20 cellular contexts compared by ENCODE assay signal in the genomic region with DNA sequence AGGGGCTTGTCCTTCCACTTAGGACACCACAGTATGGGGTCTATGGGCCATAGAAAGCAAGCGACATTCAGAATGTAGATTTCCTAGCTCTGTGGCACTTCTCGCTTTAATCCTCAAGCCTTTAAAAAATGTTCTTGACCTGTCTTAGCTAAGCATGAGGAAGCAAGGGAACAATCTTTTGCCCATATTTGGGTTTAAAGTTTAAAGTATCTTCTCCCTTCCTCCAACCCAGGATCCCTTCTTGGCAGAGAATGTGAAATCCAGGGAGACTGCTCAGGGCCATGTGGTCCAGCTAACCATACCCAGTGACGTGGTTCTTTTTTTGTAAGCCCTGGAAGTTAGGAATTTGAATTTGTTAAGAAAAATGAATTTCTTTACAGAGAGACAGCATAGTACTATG.
DNase-seq lines count a peak whose midpoint lies in the region; ATAC-seq and TF ChIP-seq lines count a peak whose summit lies in the region.
"Had no signal": no experiment of that assay in that cellular context is flagged by ENCODE, and none has a peak within 500 bp of the region (broad histone marks: within the 10 kb centered on the region; RNA-seq: fewer than 3 reads in every experiment).

No MANE protein-coding gene starts in this region.

- H3K4me1 Mint-ChIP-seq in H9: peaks cover 24 to 28% of the 10 kb centered on the region in 2 experiments
- H3K4me1 Mint-ChIP-seq in stimulated activated memory B cell treated with anti-CD40 and anti-IgM and Interleukin-4, amounts not matched to agents 10 μg/mL and 1 μg/mL and 100 μg/mL, for 72 hours: peaks cover 20% of the 10 kb centered on the region

- no peak overlapping the region for H3K9ac ChIP-seq in H9 (ENCODE audit: extremely low read depth, insufficient read length, low read length)
- H3K9ac ChIP-seq: KMS-11 had no signal

- peaks cover 8% of the 10 kb centered on the region for H3K4me1 ChIP-seq in H9 (ENCODE audit: insufficient read depth, low read length)

- no peak overlapping the region for H4K8ac ChIP-seq in H9 (replicated peaks; ENCODE audit: insufficient read length, low read depth, low read length)

- H3K27me3 ChIP-seq in H9 (ENCODE audit: insufficient read depth, low read length): no peaks in the 10 kb centered on the region
- H3K27me3 ChIP-seq: adrenal gland, neutrophil, uterus had no signal

- no peak overlapping the region for H4K91ac ChIP-seq in H9 (ENCODE audit: insufficient read length, low read depth, low read length)

- TF ChIP-seq CTCF in H9 (conservative IDR thresholded peaks at IDR 0.05) (no peak), omental fat pad (IDR thresholded peaks at IDR 0.05) (no peak)

- no CpG with 5 or more reads among the region's 3 CpGs for WGBS in H9 (ENCODE audit: extremely low coverage, insufficient read length, low lambda C conversion rate)

- no peaks in the 10 kb centered on the region for H4K20me1 ChIP-seq in H9 (ENCODE audit: control insufficient read depth, insufficient read depth, insufficient read length)

- DNase-seq in H9 (no peak), astrocyte of the hippocampus (ENCODE audit: low read depth, low spot score) (peak; percentile 88), hepatic stellate cell (ENCODE audit: low spot score) (peak; percentile 76), stromal cell of bone marrow (ENCODE audit: low read depth) (peak; percentile 80), omental fat pad (ENCODE audit: low spot score) (no peak)
- DNase-seq: activated CD4-positive, alpha-beta T cell treated with anti-CD3 and anti-CD28 coated beads, Interleukin-2, amount 50 U/mL, for 48 hours; activated T-cell treated with anti-CD3 and anti-CD28 coated beads, Interleukin-2, amount 50 U/mL, for 48 hours; adrenal gland; CD4-positive, alpha-beta memory T cell; mammary epithelial cell; NCI-H2227 treated with DMSO at 0.1 percent for 48 hours; SIG-M5; stimulated activated naive CD4-positive, alpha-beta T cell treated with Interleukin-2 at 50 U/mL for 16 hours had no signal

- no peak overlapping the region for H2AK5ac ChIP-seq in H9 (ENCODE audit: insufficient read length, low read length)

- no peaks in the 10 kb centered on the region for H3K23me2 ChIP-seq in H9 (ENCODE audit: insufficient read length, low read depth, low read length, poor library complexity, severe bottlenecking)

- H3K9me3 ChIP-seq in H9 (ENCODE audit: control insufficient read depth, low read depth, low read length): no peaks in the 10 kb centered on the region
- H3K9me3 ChIP-seq: adrenal gland, neutrophil, uterus had no signal

- no peak overlapping the region for H4K5ac ChIP-seq in H9 (ENCODE audit: insufficient read length, low read depth, low read length)

- H3K18ac ChIP-seq in H9 (ENCODE audit: insufficient read length, low read depth, low read length): no peak overlapping the region

- H2BK12ac ChIP-seq in H9 (ENCODE audit: insufficient read length, low read depth, low read length): no peak overlapping the region

- H3K27ac ChIP-seq in H9 (ENCODE audit: insufficient read length, low read depth, low read length): no peak overlapping the region
- H3K27ac ChIP-seq: adrenal gland, HL-60, KMS-11, neutrophil had no signal

- H3K4me2 ChIP-seq in H9 (ENCODE audit: insufficient read depth, insufficient read length, low read length): no peak overlapping the region
- H3K4me2 ChIP-seq: KMS-11 had no signal

- H2BK120ac ChIP-seq in H9 (ENCODE audit: low read depth, low read length, poor library complexity, severe bottlenecking): peak overlapping the region; percentile 48

- no peak overlapping the region for H3K4ac ChIP-seq in H9 (ENCODE audit: low read depth, low read length)

- no peak overlapping the region for H3T11ph ChIP-seq in H9 (ENCODE audit: low read length)

- H3K4me3 Mint-ChIP-seq in H9: no peak overlapping the region
- no peak overlapping the region for H3K4me3 Mint-ChIP-seq in stimulated activated memory B cell treated with anti-CD40 and anti-IgM and Interleukin-4, amounts not matched to agents 10 μg/mL and 1 μg/mL and 100 μg/mL, for 72 hours
- H3K4me3 Mint-ChIP-seq: CD4-positive, alpha-beta memory T cell had no signal

- no peaks in the 10 kb centered on the region for H3K79me2 ChIP-seq in H9 (ENCODE audit: insufficient read depth, low read length)

- no peaks in the 10 kb centered on the region for H3K27me3 Mint-ChIP-seq in H9 (ENCODE audit: low read depth)
- H3K27me3 Mint-ChIP-seq in stimulated activated memory B cell treated with anti-CD40 and anti-IgM and Interleukin-4, amounts not matched to agents 10 μg/mL and 1 μg/mL and 100 μg/mL, for 72 hours: no peaks in the 10 kb centered on the region
- H3K27me3 Mint-ChIP-seq: CD4-positive, alpha-beta memory T cell had no signal

- H3K36me3 Mint-ChIP-seq in H9 (ENCODE audit: insufficient read depth in 1 of 3, low read depth in 3 of 3): no peaks in the 10 kb centered on the region
- H3K36me3 Mint-ChIP-seq in stimulated activated memory B cell treated with anti-CD40 and anti-IgM and Interleukin-4, amounts not matched to agents 10 μg/mL and 1 μg/mL and 100 μg/mL, for 72 hours: peaks cover 10% of the 10 kb centered on the region

- H3K79me1 ChIP-seq in H9 (ENCODE audit: insufficient read depth, low read depth, low read length, poor library complexity, severe bottlenecking): no peaks in the 10 kb centered on the region

- no peak overlapping the region for H3K56ac ChIP-seq in H9 (ENCODE audit: insufficient read length, low read depth, low read length)

- H2BK20ac ChIP-seq in H9 (ENCODE audit: low read depth, low read length, poor library complexity, severe bottlenecking): no peak overlapping the region

- H3K9me3 Mint-ChIP-seq in H9: no peaks in the 10 kb centered on the region
- no peaks in the 10 kb centered on the region for H3K9me3 Mint-ChIP-seq in stimulated activated memory B cell treated with anti-CD40 and anti-IgM and Interleukin-4, amounts not matched to agents 10 μg/mL and 1 μg/mL and 100 μg/mL, for 72 hours
- H3K9me3 Mint-ChIP-seq: CD4-positive, alpha-beta memory T cell had no signal

- H2AFZ ChIP-seq in H9 (ENCODE audit: low read length): no peak overlapping the region

- no peak overlapping the region for H2BK5ac ChIP-seq in H9 (ENCODE audit: insufficient read length, low read length)

- H3K14ac ChIP-seq in H9 (ENCODE audit: insufficient read depth, low read length): no peak overlapping the region

- ATAC-seq in GM18870 (IDR thresholded peaks at IDR 0.05; ENCODE audit: unreplicated experiment) (no peak), omental fat pad (ENCODE audit: low FRiP score) (no peak)
- no peak for ATAC-seq in stimulated activated memory B cell treated with anti-CD40 and anti-IgM and Interleukin-4, amounts not matched to agents 10 μg/mL and 1 μg/mL and 100 μg/mL, for 72 hours
- ATAC-seq: GM12878 had no signal

- H3K23ac ChIP-seq in H9 (ENCODE audit: insufficient read length, low read depth, low read length): no peak overlapping the region

- H2BK15ac ChIP-seq in H9 (ENCODE audit: low read depth, low read length): no peak overlapping the region

- peak overlapping the region in 1 of 3 experiments; percentile 30; a peak in 1 of 7 replicates for H3K27ac Mint-ChIP-seq in H9
- H3K27ac Mint-ChIP-seq in stimulated activated memory B cell treated with anti-CD40 and anti-IgM and Interleukin-4, amounts not matched to agents 10 μg/mL and 1 μg/mL and 100 μg/mL, for 72 hours: no peak overlapping the region

Comparison
In these comparisons a context has a peak if more than half of its experiments do, and no peak if none do; other contexts are left out.
1. DNase-seq: peak in astrocyte of the hippocampus (single experiment), hepatic stellate cell (single experiment) and stromal cell of bone marrow (single experiment); none in H9 (single experiment) and omental fat pad (single experiment).